Comparison of ENCODE assay signal across 8 cellular contexts in genomic region chr7:74606101-74606908, GRCh38. TPM values are rescaled to one million over a fixed set of nuclear protein-coding genes. Genes with fewer than 3 reads are reported as not detected.
DNase-seq lines count a peak whose midpoint lies in the region; ATAC-seq and TF ChIP-seq lines count a peak whose summit lies in the region.

No MANE protein-coding gene starts in this region.

- TF ChIP-seq CTCF in OCI-LY1 (IDR thresholded peaks at IDR 0.05; ENCODE audit: low read length), result peak; percentile 46
- no peak for TF ChIP-seq CTCF in glutamatergic neuron (IDR thresholded peaks at IDR 0.05; ENCODE audit: partially characterized antibody, unreplicated experiment)

- H3K9ac ChIP-seq in OCI-LY1 (ENCODE audit: low read length) (peak overlapping the region; percentile 36; the same call in 1 of the 2 replicates), rectal smooth muscle tissue (ENCODE audit: low read length) (peak overlapping the region; percentile 8)

- DNase-seq in Ammon's horn (ENCODE audit: low spot score) (peak; percentile 51), glutamatergic neuron (peak; percentile 46), UCSD-AML1 (lab: John Stamatoyannopoulos, UW; ENCODE audit: unreplicated experiment) (no peak)
- DNase-seq in activated naive CD4-positive, alpha-beta T cell treated with anti-CD3 and anti-CD28 coated beads, Interleukin-2, amount 10 ng/mL, durations not matched to agents 7 days and 5 days, result peak; percentile 62

- H3K36me3 ChIP-seq in OCI-LY1 (ENCODE audit: insufficient read depth, low read length), result no peaks in the 10 kb centered on the region
- H3K36me3 ChIP-seq in rectal smooth muscle tissue (ENCODE audit: control insufficient read depth, insufficient read depth, low read length), result no peaks in the 10 kb centered on the region

- H2AFZ ChIP-seq in OCI-LY1 (ENCODE audit: low read length), result no peak overlapping the region; the same call in 1 of the 2 replicates

- H3K4me3 ChIP-seq in OCI-LY1 (ENCODE audit: low read depth, low read length, poor library complexity, severe bottlenecking), result peak overlapping the region; percentile 52
- H3K4me3 ChIP-seq in rectal smooth muscle tissue (ENCODE audit: low read length), result peak overlapping the region; percentile 61

- no peak overlapping the region for H3K27ac Mint-ChIP-seq in activated naive CD4-positive, alpha-beta T cell treated with anti-CD3 and anti-CD28 coated beads, Interleukin-2, amount 10 ng/mL, durations not matched to agents 7 days and 5 days
- H3K27ac Mint-ChIP-seq in glutamatergic neuron (ENCODE audit: unreplicated experiment), result peak overlapping the region; percentile 72

- no peaks in the 10 kb centered on the region for H3K9me3 ChIP-seq in OCI-LY1 (ENCODE audit: low read length)

- peaks cover 8% of the 10 kb centered on the region for H3K27me3 ChIP-seq in OCI-LY1 (ENCODE audit: insufficient read depth, low read length)
- H3K27me3 ChIP-seq in rectal smooth muscle tissue (ENCODE audit: control insufficient read depth, insufficient read depth, low read length), result no peaks in the 10 kb centered on the region

- H3K9me3 Mint-ChIP-seq in activated naive CD4-positive, alpha-beta T cell treated with anti-CD3 and anti-CD28 coated beads, Interleukin-2, amount 10 ng/mL, durations not matched to agents 7 days and 5 days, result no peaks in the 10 kb centered on the region
- peaks cover 6% of the 10 kb centered on the region for H3K9me3 Mint-ChIP-seq in glutamatergic neuron (ENCODE audit: unreplicated experiment)

- H4K20me1 ChIP-seq in OCI-LY1 (ENCODE audit: insufficient read depth, low read length), result no peaks in the 10 kb centered on the region

- peaks cover 17% of the 10 kb centered on the region for H3K4me1 Mint-ChIP-seq in activated naive CD4-positive, alpha-beta T cell treated with anti-CD3 and anti-CD28 coated beads, Interleukin-2, amount 10 ng/mL, durations not matched to agents 7 days and 5 days
- peaks cover 6% of the 10 kb centered on the region for H3K4me1 Mint-ChIP-seq in glutamatergic neuron (ENCODE audit: low read depth, unreplicated experiment)

- H3F3A ChIP-seq in OCI-LY1 (ENCODE audit: insufficient read depth, low read length), result no peaks in the 10 kb centered on the region

- H3K4me3 Mint-ChIP-seq in activated naive CD4-positive, alpha-beta T cell treated with anti-CD3 and anti-CD28 coated beads, Interleukin-2, amount 10 ng/mL, durations not matched to agents 7 days and 5 days, result peak overlapping the region; percentile 42
- peak overlapping the region; percentile 59 for H3K4me3 Mint-ChIP-seq in glutamatergic neuron (ENCODE audit: unreplicated experiment)

- H3K27ac ChIP-seq in OCI-LY1 (ENCODE audit: low read depth, low read length, poor library complexity, severe bottlenecking) (no peak overlapping the region), rectal smooth muscle tissue (ENCODE audit: low read depth, low read length) (peak overlapping the region; percentile 70)

- H3K4me1 ChIP-seq in OCI-LY1 (ENCODE audit: insufficient read depth, low read length, severe bottlenecking) (peaks cover 13% of the 10 kb centered on the region), rectal smooth muscle tissue (ENCODE audit: control insufficient read depth, insufficient read depth, low read length) (peaks cover 3% of the 10 kb centered on the region)

- no peaks in the 10 kb centered on the region for H3K36me3 Mint-ChIP-seq in activated naive CD4-positive, alpha-beta T cell treated with anti-CD3 and anti-CD28 coated beads, Interleukin-2, amount 10 ng/mL, durations not matched to agents 7 days and 5 days
- H3K36me3 Mint-ChIP-seq in glutamatergic neuron (ENCODE audit: unreplicated experiment), result no peaks in the 10 kb centered on the region

- H3K4me2 ChIP-seq in OCI-LY1 (ENCODE audit: low read length), result peak overlapping the region; percentile 68

- ATAC-seq in GM21723 (IDR thresholded peaks at IDR 0.05; ENCODE audit: unreplicated experiment) (peak; percentile 68), HG03460 (IDR thresholded peaks at IDR 0.05; ENCODE audit: unreplicated experiment) (no peak)

- CTCF ChIA-PET in activated naive CD4-positive, alpha-beta T cell treated with anti-CD3 and anti-CD28 coated beads, Interleukin-2, amount 10 ng/mL, durations not matched to agents 7 days and 5 days (lab: Charles Lee), result interaction anchor here (0.6 kb wide), 1 partner anchor 19 kb away, joined by 3 read pairs; no protein-coding TSS in a partner anchor

- peaks cover 56% of the 10 kb centered on the region for H3K27me3 Mint-ChIP-seq in activated naive CD4-positive, alpha-beta T cell treated with anti-CD3 and anti-CD28 coated beads, Interleukin-2, amount 10 ng/mL, durations not matched to agents 7 days and 5 days
- peaks cover 7% of the 10 kb centered on the region for H3K27me3 Mint-ChIP-seq in glutamatergic neuron (ENCODE audit: unreplicated experiment)

- no peaks in the 10 kb centered on the region for H3K79me2 ChIP-seq in OCI-LY1 (ENCODE audit: insufficient read depth, low read length)

- no peaks in the 10 kb centered on the region for H3K9me2 ChIP-seq in OCI-LY1 (ENCODE audit: low read depth, low read length)

RNA-seq across cellular contexts. Expression of gene GTF2I, which starts 51.2 kb away (rescaled TPM):
- total RNA-seq in glutamatergic neuron (ENCODE audit: unreplicated experiment), result 391 TPM
